Comparison of ENCODE assay signal across 13 cellular contexts in genomic region chr4:7526491-7526890, GRCh38.
DNase-seq lines count a peak whose midpoint lies in the region; TF ChIP-seq lines count a peak whose summit lies in the region.
"Had no signal": no experiment of that assay in that cellular context is flagged by ENCODE, and none has a peak within 500 bp of the region (broad histone marks: within the 10 kb centered on the region; RNA-seq: fewer than 3 reads in every experiment).

No MANE protein-coding gene starts in this region.

- peaks cover 13% of the 10 kb centered on the region for H3F3A ChIP-seq in neural progenitor cell (ENCODE audit: low read depth)

- DNase-seq in DMS 273 (lab: John Stamatoyannopoulos, UW; ENCODE audit: unreplicated experiment), result peak; percentile 21
- no peak for DNase-seq in DMS 273 treated with DMSO at 0.1 percent for 48 hours (lab: John Stamatoyannopoulos, UW)
- DNase-seq in endodermal cell, result peak; percentile 74
- DNase-seq in neural progenitor cell (ENCODE audit: low spot score), result peak; percentile 32
- DNase-seq in stimulated activated CD8-positive, alpha-beta memory T cell treated with anti-CD3 and anti-CD28 coated beads, Interleukin-4, amount 100 ng/mL, for 48 hours, result no peak
- no peak for DNase-seq in NCI-H524 (lab: John Stamatoyannopoulos, UW)
- DNase-seq in NCI-H69 (lab: John Stamatoyannopoulos, UW), result no peak
- DNase-seq: CD4-positive, CD25-positive, alpha-beta regulatory T cell; IMR-90; KBM-7 had no signal

- CTCF ChIA-PET in HEK293 (lab: Yijun Ruan, JAX), result no interaction called here

- H3K9ac ChIP-seq in endodermal cell (ENCODE audit: extremely low read depth, low read length, poor library complexity, severe bottlenecking), result no peak overlapping the region
- H3K9ac ChIP-seq in neural progenitor cell, result no peak overlapping the region
- H3K9ac ChIP-seq: BLaER1 treated with 17β-estradiol and CSF1 and Interleukin-3, amounts not matched to agents 10 nM and 100 nM had no signal

- peaks cover 10% of the 10 kb centered on the region for H4K20me1 ChIP-seq in neural progenitor cell (ENCODE audit: low read depth)

- peaks cover 44% of the 10 kb centered on the region for H3K27me3 ChIP-seq in endodermal cell (ENCODE audit: control insufficient read depth, insufficient read depth, low read length, poor library complexity, severe bottlenecking)
- H3K27me3 ChIP-seq in neural progenitor cell, result no peaks in the 10 kb centered on the region

- H3K4me2 ChIP-seq in neural progenitor cell, result no peak overlapping the region

- H3K4me1 ChIP-seq in HEK293 (ENCODE audit: control insufficient read depth, insufficient read depth, low read length) (no peaks in the 10 kb centered on the region), endodermal cell (ENCODE audit: control insufficient read depth, insufficient read depth, low read length) (peaks cover under 1% of the 10 kb centered on the region), neural progenitor cell (peaks cover 38% of the 10 kb centered on the region)

- no peak overlapping the region for H2AFZ ChIP-seq in neural progenitor cell (replicated peaks)

- H3K9me3 ChIP-seq in HEK293 (ENCODE audit: control insufficient read depth, insufficient read depth, low read depth, low read length) (no peaks in the 10 kb centered on the region), endodermal cell (ENCODE audit: control insufficient read depth, low read length) (no peaks in the 10 kb centered on the region), neural progenitor cell (ENCODE audit: low read depth) (no peaks in the 10 kb centered on the region)
- H3K9me3 ChIP-seq: BLaER1 treated with 17β-estradiol and CSF1 and Interleukin-3, amounts not matched to agents 10 nM and 100 nM had no signal

- no peaks in the 10 kb centered on the region for H3K79me2 ChIP-seq in neural progenitor cell (ENCODE audit: low read depth)

- no peaks in the 10 kb centered on the region for H3K36me3 ChIP-seq in HEK293 (ENCODE audit: control insufficient read depth in 2 of 2, insufficient read depth in 1 of 2, low read length in 2 of 2)
- no peaks in the 10 kb centered on the region for H3K36me3 ChIP-seq in endodermal cell (ENCODE audit: control insufficient read depth, insufficient read depth, low read length)
- no peaks in the 10 kb centered on the region for H3K36me3 ChIP-seq in neural progenitor cell
- H3K36me3 ChIP-seq: BLaER1 treated with 17β-estradiol and CSF1 and Interleukin-3, amounts not matched to agents 10 nM and 100 nM had no signal

- H3K27ac ChIP-seq in HEK293 (ENCODE audit: extremely low read depth, low read depth, low read length) (no peak overlapping the region), endodermal cell (ENCODE audit: low read depth, low read length) (no peak overlapping the region), neural progenitor cell (no peak overlapping the region)
- H3K27ac ChIP-seq: 22Rv1; BLaER1 treated with 17β-estradiol and CSF1 and Interleukin-3, amounts not matched to agents 10 nM and 100 nM had no signal

- H3K27ac Mint-ChIP-seq in endodermal cell (no peak overlapping the region), neural progenitor cell (peak overlapping the region; percentile 65)

- WGBS in endodermal cell (ENCODE audit: insufficient coverage in 1 of 2, insufficient read length in 1 of 2), 2 experiments, result 80% methylated on average over 13 of the region's 13 CpGs; no CpG with 5 or more reads in 1 of the 2 experiments

- TF ChIP-seq CTCF in HEK293 (tag by site-specific recombination; IDR thresholded peaks at IDR 0.05) (no peak), endodermal cell (conservative IDR thresholded peaks at IDR 0.05) (peak; percentile 57), neural progenitor cell (IDR thresholded peaks at IDR 0.05) (peak; percentile 31)

- H3K27me3 Mint-ChIP-seq in endodermal cell (ENCODE audit: insufficient read depth) (peaks cover 34% of the 10 kb centered on the region), neural progenitor cell (ENCODE audit: insufficient read depth, low read depth) (peaks cover 12% of the 10 kb centered on the region)

- no peak overlapping the region for H3K4me3 ChIP-seq in HEK293 (ENCODE audit: low read depth, low read length)
- H3K4me3 ChIP-seq in endodermal cell (ENCODE audit: low read length), result no peak overlapping the region
- H3K4me3 ChIP-seq in neural progenitor cell, result no peak overlapping the region
- H3K4me3 ChIP-seq: BLaER1 treated with 17β-estradiol and CSF1 and Interleukin-3, amounts not matched to agents 10 nM and 100 nM had no signal

- POLR2A ChIA-PET in HEK293 (lab: Yijun Ruan, JAX), result no interaction called here

- H3K4me1 Mint-ChIP-seq in endodermal cell (peaks cover 35% of the 10 kb centered on the region), neural progenitor cell (peaks cover 42% of the 10 kb centered on the region)
- H3K4me1 Mint-ChIP-seq: CD4-positive, CD25-positive, alpha-beta regulatory T cell had no signal

- H3K36me3 Mint-ChIP-seq in endodermal cell (ENCODE audit: low read depth) (no peaks in the 10 kb centered on the region), neural progenitor cell (no peaks in the 10 kb centered on the region)
- H3K36me3 Mint-ChIP-seq: CD4-positive, CD25-positive, alpha-beta regulatory T cell had no signal

- H3K9me3 Mint-ChIP-seq in endodermal cell, result no peaks in the 10 kb centered on the region
- H3K9me3 Mint-ChIP-seq in neural progenitor cell, result no peaks in the 10 kb centered on the region

- H3K4me3 Mint-ChIP-seq in endodermal cell (no peak overlapping the region), neural progenitor cell (no peak overlapping the region)
- H3K4me3 Mint-ChIP-seq: CD4-positive, CD25-positive, alpha-beta regulatory T cell had no signal

TF ChIP-seq in HEK293, 187 proteins besides CTCF, POLR2A, EP300 and RAD21:
- TF ChIP-seq ZNF2 (tag by site-specific recombination; IDR thresholded peaks at IDR 0.05), result no peak
- TF ChIP-seq GLIS1 (tag by site-specific recombination; IDR thresholded peaks at IDR 0.05), result peak; percentile 31
- TF ChIP-seq ZNF112 (tag by site-specific recombination; IDR thresholded peaks at IDR 0.05), result no peak

Comparison
In these comparisons a context has a peak if more than half of its experiments do, and no peak if none do; other contexts are left out.
1. DNase-seq: peak in DMS 273 (single experiment), endodermal cell (single experiment) and neural progenitor cell (single experiment); none in DMS 273 treated with DMSO at 0.1 percent for 48 hours (single experiment), stimulated activated CD8-positive, alpha-beta memory T cell treated with anti-CD3 and anti-CD28 coated beads, Interleukin-4, amount 100 ng/mL, for 48 hours (single experiment), NCI-H524 (0 of 2) and NCI-H69 (single experiment).